In genomic region chr12:129659927-129660326, GRCh38 we compare ENCODE assay signal across 15 cellular contexts.
DNase-seq lines count a peak whose midpoint lies in the region; ATAC-seq and TF ChIP-seq lines count a peak whose summit lies in the region.
"Had no signal": no experiment of that assay in that cellular context is flagged by ENCODE, and none has a peak within 500 bp of the region (broad histone marks: within the 10 kb centered on the region; RNA-seq: fewer than 3 reads in every experiment).

No MANE protein-coding gene starts in this region.

- no peak overlapping the region for H3K4me3 ChIP-seq in epithelial cell of proximal tubule (ENCODE audit: low read depth, low read length)
- H3K4me3 ChIP-seq in osteoblast (ENCODE audit: insufficient read depth, low read length) = no peak overlapping the region
- H3K4me3 ChIP-seq: BLaER1 treated with 17β-estradiol and CSF1 and Interleukin-3, amounts not matched to agents 10 nM and 100 nM had no signal

- ATAC-seq in left colon (no peak), GM18519 (IDR thresholded peaks at IDR 0.05; ENCODE audit: low FRiP score, unreplicated experiment) (no peak), GM19455 (IDR thresholded peaks at IDR 0.05; ENCODE audit: unreplicated experiment) (no peak)
- ATAC-seq: natural killer cell had no signal

- no peaks in the 10 kb centered on the region for H3K79me2 ChIP-seq in osteoblast (ENCODE audit: insufficient read depth, low read length)

- no peak overlapping the region for H3K4me2 ChIP-seq in osteoblast (ENCODE audit: insufficient read depth, low read length)
- H3K4me2 ChIP-seq: BLaER1 treated with 17β-estradiol and CSF1 and Interleukin-3, amounts not matched to agents 10 nM and 100 nM had no signal

- no peaks in the 10 kb centered on the region for H3K36me3 ChIP-seq in osteoblast (ENCODE audit: insufficient read depth, low read length)
- H3K36me3 ChIP-seq: BLaER1 treated with 17β-estradiol and CSF1 and Interleukin-3, amounts not matched to agents 10 nM and 100 nM had no signal

- intact Hi-C loops in left colon (cut with DNase I, micrococcal nuclease) = no loop called here

- H3K9me3 ChIP-seq in osteoblast (ENCODE audit: low read depth, low read length) = no peaks in the 10 kb centered on the region
- H3K9me3 ChIP-seq: BLaER1 treated with 17β-estradiol and CSF1 and Interleukin-3, amounts not matched to agents 10 nM and 100 nM had no signal

- H3K4me1 ChIP-seq in osteoblast (ENCODE audit: insufficient read depth, low read length) = no peaks in the 10 kb centered on the region
- H3K4me1 ChIP-seq: BLaER1 treated with 17β-estradiol and CSF1 and Interleukin-3, amounts not matched to agents 10 nM and 100 nM had no signal

- DNase-seq in HK-2 (ENCODE audit: unreplicated experiment) (peak; percentile 39), RPMI7951 (ENCODE audit: low read depth) (peak; percentile 83), epithelial cell of proximal tubule (ENCODE audit: low read depth) (peak; percentile 2), osteoblast (ENCODE audit: insufficient read length, low spot score, missing footprints) (peak; percentile 62), left colon (no peak), T-helper 2 cell (no peak)
- DNase-seq: activated CD4-positive, alpha-beta T cell treated with anti-CD3 and anti-CD28 coated beads, Interleukin-2, amount 50 U/mL, for 1 hour; effector memory CD4-positive, alpha-beta T cell; glutamatergic neuron; islet precursor cell; Kasumi-1; natural killer cell had no signal

- H2AFZ ChIP-seq in osteoblast (ENCODE audit: low read length) = no peak overlapping the region

- no peaks in the 10 kb centered on the region for H3K27me3 ChIP-seq in osteoblast (ENCODE audit: insufficient read depth, low read length)
- H3K27me3 ChIP-seq: BLaER1 treated with 17β-estradiol and CSF1 and Interleukin-3, amounts not matched to agents 10 nM and 100 nM had no signal

- H4K20me1 ChIP-seq in osteoblast (ENCODE audit: insufficient read depth, low read length) = no peaks in the 10 kb centered on the region
- H4K20me1 ChIP-seq: BLaER1 treated with 17β-estradiol and CSF1 and Interleukin-3, amounts not matched to agents 10 nM and 100 nM had no signal

- no peak for TF ChIP-seq CTCF in epithelial cell of proximal tubule (conservative IDR thresholded peaks at IDR 0.05; ENCODE audit: low read depth, low read length)
- TF ChIP-seq CTCF in osteoblast (IDR thresholded peaks at IDR 0.05; ENCODE audit: extremely low read depth, low read depth, low read length) = no peak

- H3K27ac ChIP-seq in osteoblast (ENCODE audit: low read depth, low read length) = no peak overlapping the region
- H3K27ac ChIP-seq: BLaER1 treated with 17β-estradiol and CSF1 and Interleukin-3, amounts not matched to agents 10 nM and 100 nM had no signal

Comparison
In these comparisons a context has a peak if more than half of its experiments do, and no peak if none do; other contexts are left out.
1. DNase-seq: peak in HK-2 (single experiment), RPMI7951 (single experiment), epithelial cell of proximal tubule (single experiment) and osteoblast (single experiment); none in left colon (0 of 2) and T-helper 2 cell (0 of 5).